ENCODE assay signal across 15 cellular contexts in the genomic region with DNA sequence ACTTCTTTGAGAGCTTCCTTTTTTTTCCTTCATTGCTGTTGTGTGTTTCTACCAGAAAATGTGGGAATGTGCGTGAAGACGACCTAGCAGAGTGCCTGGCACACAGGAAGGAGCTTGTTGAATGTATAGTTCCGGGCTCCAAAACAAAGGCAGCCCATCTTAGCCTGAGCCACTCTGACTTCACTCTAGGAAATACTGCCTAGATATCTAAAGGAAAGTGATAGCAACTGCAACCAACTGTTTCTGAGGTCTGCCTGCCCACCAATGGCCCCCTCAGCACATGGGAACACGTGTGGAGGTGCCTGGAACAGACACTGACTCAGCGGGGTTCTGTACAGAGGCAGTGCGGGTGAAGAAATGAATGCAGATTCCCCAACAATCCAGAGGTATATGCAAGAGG. TPM values are rescaled to one million over a fixed set of nuclear protein-coding genes. Genes with fewer than 3 reads are reported as not detected.
DNase-seq lines count a peak whose midpoint lies in the region; ATAC-seq and TF ChIP-seq lines count a peak whose summit lies in the region.
"Had no signal": no experiment of that assay in that cellular context is flagged by ENCODE, and none has a peak within 500 bp of the region (broad histone marks: within the 10 kb centered on the region; RNA-seq: fewer than 3 reads in every experiment).

No MANE protein-coding gene starts in this region.

- no peaks in the 10 kb centered on the region for H3K27me3 Mint-ChIP-seq in T-helper 1 cell treated with Interleukin-12 subunit alpha and Interleukin-12 subunit beta and Interleukin-4 antibody, amounts not matched to agents 30 μg/mL and 1 μg/mL, for 36 hours (ENCODE audit: low read depth)
- no peaks in the 10 kb centered on the region for H3K27me3 Mint-ChIP-seq in endodermal cell (ENCODE audit: insufficient read depth)
- H3K27me3 Mint-ChIP-seq in progenitor cell of endocrine pancreas, result no peaks in the 10 kb centered on the region

- H3K27ac Mint-ChIP-seq in T-helper 1 cell treated with Interleukin-12 subunit alpha and Interleukin-12 subunit beta and Interleukin-4 antibody, amounts not matched to agents 30 μg/mL and 1 μg/mL, for 36 hours, result peak overlapping the region; percentile 93
- H3K27ac Mint-ChIP-seq in endodermal cell, result peak overlapping the region; percentile 42
- H3K27ac Mint-ChIP-seq in progenitor cell of endocrine pancreas, result peak overlapping the region; percentile 58

- H3K4me1 ChIP-seq in endodermal cell (ENCODE audit: control insufficient read depth, insufficient read depth, low read length) (peaks cover 4% of the 10 kb centered on the region), ascending aorta (peaks cover 0 to 12% of the 10 kb centered on the region in 2 donors)

- H3K27ac ChIP-seq in endodermal cell (ENCODE audit: low read depth, low read length), result no peak overlapping the region
- H3K27ac ChIP-seq in ascending aorta, result no peak overlapping the region

- 71 to 98% methylated on average over 5 to 6 of the region's 6 CpGs for WGBS in endodermal cell (ENCODE audit: insufficient coverage in 1 of 2, insufficient read length in 1 of 2), 2 experiments

- H3K36me3 ChIP-seq in endodermal cell (ENCODE audit: control insufficient read depth, insufficient read depth, low read length) (no peaks in the 10 kb centered on the region), ascending aorta (peaks cover 0 to 3% of the 10 kb centered on the region in 2 donors)

- H3K4me3 ChIP-seq in Jurkat, Clone E6-1 (ENCODE audit: low read length), result no peak overlapping the region
- H3K4me3 ChIP-seq in endodermal cell (ENCODE audit: low read length), result no peak overlapping the region
- no peak overlapping the region for H3K4me3 ChIP-seq in ascending aorta

- intact Hi-C loops in ascending aorta (cut with DNase I), result no loop called here

- H3K4me1 Mint-ChIP-seq in T-helper 1 cell treated with Interleukin-12 subunit alpha and Interleukin-12 subunit beta and Interleukin-4 antibody, amounts not matched to agents 30 μg/mL and 1 μg/mL, for 36 hours (ENCODE audit: low read depth), result peaks cover 75% of the 10 kb centered on the region
- H3K4me1 Mint-ChIP-seq in endodermal cell (peaks cover 16% of the 10 kb centered on the region), progenitor cell of endocrine pancreas (ENCODE audit: low read depth) (peaks cover 61% of the 10 kb centered on the region)

- TF ChIP-seq CTCF in endodermal cell (conservative IDR thresholded peaks at IDR 0.05) (no peak), progenitor cell of endocrine pancreas (IDR thresholded peaks at IDR 0.05; ENCODE audit: unreplicated experiment) (no peak), ascending aorta (IDR thresholded peaks at IDR 0.05) (no peak)

- no peaks in the 10 kb centered on the region for H3K27me3 ChIP-seq in endodermal cell (ENCODE audit: control insufficient read depth, insufficient read depth, low read length, poor library complexity, severe bottlenecking)
- H3K27me3 ChIP-seq in ascending aorta, result no peaks in the 10 kb centered on the region

- no peaks in the 10 kb centered on the region for H3K9me3 ChIP-seq in endodermal cell (ENCODE audit: control insufficient read depth, low read length)
- H3K9me3 ChIP-seq in ascending aorta, result no peaks in the 10 kb centered on the region

- peak overlapping the region; percentile 49 for H3K4me3 Mint-ChIP-seq in T-helper 1 cell treated with Interleukin-12 subunit alpha and Interleukin-12 subunit beta and Interleukin-4 antibody, amounts not matched to agents 30 μg/mL and 1 μg/mL, for 36 hours
- H3K4me3 Mint-ChIP-seq in endodermal cell (no peak overlapping the region), progenitor cell of endocrine pancreas (ENCODE audit: low read depth) (no peak overlapping the region)

- H3K9me3 Mint-ChIP-seq in T-helper 1 cell treated with Interleukin-12 subunit alpha and Interleukin-12 subunit beta and Interleukin-4 antibody, amounts not matched to agents 30 μg/mL and 1 μg/mL, for 36 hours, result no peaks in the 10 kb centered on the region
- peaks cover 2% of the 10 kb centered on the region for H3K9me3 Mint-ChIP-seq in endodermal cell
- no peaks in the 10 kb centered on the region for H3K9me3 Mint-ChIP-seq in progenitor cell of endocrine pancreas (ENCODE audit: low read depth)

- DNase-seq in T-helper 1 cell (no peak), endodermal cell (no peak), progenitor cell of endocrine pancreas (ENCODE audit: low spot score, unreplicated experiment) (no peak), ascending aorta (ENCODE audit: low spot score in 2 of 2) (no peak)
- peak; percentile 62 for DNase-seq in Jurkat, Clone E6-1 (ENCODE audit: low read depth, low spot score)
- DNase-seq: Calu3; islet precursor cell; NCI-H1105 treated with DMSO at 0.1 percent for 48 hours; NCI-H345; retina; stimulated activated CD4-positive, alpha-beta T cell treated with anti-CD3 and anti-CD28 coated beads, Interleukin-2, amount 100 ng/mL, for 24 hours; stimulated activated CD8-positive, alpha-beta memory T cell treated with anti-CD3 and anti-CD28 coated beads, Interleukin-4, amount 100 ng/mL, for 48 hours had no signal

- no peak overlapping the region for H3K9ac ChIP-seq in endodermal cell (ENCODE audit: extremely low read depth, low read length, poor library complexity, severe bottlenecking)

- H3K36me3 Mint-ChIP-seq in T-helper 1 cell treated with Interleukin-12 subunit alpha and Interleukin-12 subunit beta and Interleukin-4 antibody, amounts not matched to agents 30 μg/mL and 1 μg/mL, for 36 hours (ENCODE audit: low read depth), result peaks cover 39% of the 10 kb centered on the region
- H3K36me3 Mint-ChIP-seq in endodermal cell (ENCODE audit: low read depth), result peaks cover 7% of the 10 kb centered on the region
- H3K36me3 Mint-ChIP-seq in progenitor cell of endocrine pancreas (ENCODE audit: insufficient read depth), result no peaks in the 10 kb centered on the region

- ATAC-seq in GM18868 (IDR thresholded peaks at IDR 0.05; ENCODE audit: unreplicated experiment), result no peak
- ATAC-seq in HG02642 (IDR thresholded peaks at IDR 0.05; ENCODE audit: poor library complexity, unreplicated experiment), result no peak

RNA-seq across cellular contexts. Expression of a gene that starts 14.7 kb away (rescaled TPM):
- 37.2 TPM for polyA plus RNA-seq in Jurkat, Clone E6-1 (2012; ENCODE audit: insufficient read depth, insufficient read length)
- total RNA-seq in endodermal cell (100 to 1,000 TPM; 103 to 111 TPM), progenitor cell of endocrine pancreas (126 and 130 TPM in 2 replicates), ascending aorta (158 TPM)
- polyA plus RNA-seq in endodermal cell (2013, experiment 1 of 2), result 111 TPM
- 100 TPM for polyA plus RNA-seq in endodermal cell (2013, experiment 2 of 2)

RNA-seq across cellular contexts. Expression of a gene that starts 42.6 kb away (rescaled TPM):
- polyA plus RNA-seq in Jurkat, Clone E6-1 (2012; ENCODE audit: insufficient read depth, insufficient read length), result 28.7 TPM
- total RNA-seq in endodermal cell, result 10 to 100 TPM; 40.9 TPM
- polyA plus RNA-seq in endodermal cell (2013, experiment 1 of 2), result 25.1 TPM
- polyA plus RNA-seq in endodermal cell (2013, experiment 2 of 2), result 24.6 TPM
- 39.9 and 40.4 TPM in 2 replicates for total RNA-seq in progenitor cell of endocrine pancreas
- total RNA-seq in ascending aorta, result 10.7 TPM

Comparison
In these comparisons a context has a peak if more than half of its experiments do, and no peak if none do; other contexts are left out.
1. H3K27ac Mint-ChIP-seq: peak in every context shown above with its lines; median percentile 93 in T-helper 1 cell treated with Interleukin-12 subunit alpha and Interleukin-12 subunit beta and Interleukin-4 antibody, amounts not matched to agents 30 μg/mL and 1 μg/mL, for 36 hours; 58 in progenitor cell of endocrine pancreas; 42 in endodermal cell.